Comparison of ENCODE assay signal across 8 cellular contexts in the genomic region with DNA sequence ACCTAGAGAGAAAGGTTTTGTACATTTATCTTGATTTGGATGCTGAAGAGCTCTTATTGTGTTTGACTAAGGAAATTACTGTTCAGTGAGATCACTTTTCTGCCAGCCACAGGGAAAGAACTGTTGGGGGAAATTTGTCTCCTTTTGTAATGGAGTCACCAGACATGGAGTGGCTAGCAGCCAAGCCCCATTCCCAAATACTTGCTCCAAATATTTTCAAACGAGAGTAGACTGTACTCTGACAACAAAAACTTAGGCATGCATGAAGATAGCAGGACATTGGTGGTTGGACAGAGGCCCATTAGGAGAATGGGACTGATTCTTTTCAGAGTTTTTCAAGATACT. TPM values are rescaled to one million over a fixed set of nuclear protein-coding genes. Genes with fewer than 3 reads are reported as not detected.
DNase-seq lines count a peak whose midpoint lies in the region; ATAC-seq and TF ChIP-seq lines count a peak whose summit lies in the region.

No MANE protein-coding gene starts in this region.

- ATAC-seq in omental fat pad (ENCODE audit: low FRiP score) (peak; percentile 21), GM18502 (IDR thresholded peaks at IDR 0.05; ENCODE audit: poor library complexity, unreplicated experiment) (no peak), GM21423 (IDR thresholded peaks at IDR 0.05; ENCODE audit: unreplicated experiment) (no peak)

- DNase-seq in BJ (ENCODE audit: low read depth) (peak; percentile 87), RPMI7951 (ENCODE audit: low read depth) (peak; percentile 59), fibroblast of gingiva (ENCODE audit: low read depth) (peak; percentile 63), omental fat pad (ENCODE audit: low spot score) (no peak), SKM-1 treated with dmso at 0.1 percent for 144 hours (lab: John Stamatoyannopoulos, UW; ENCODE audit: unreplicated experiment) (no peak), NCI-H1694 (lab: John Stamatoyannopoulos, UW) (no peak)

- no peaks in the 10 kb centered on the region for H3K27me3 ChIP-seq in BJ (ENCODE audit: control insufficient read depth, insufficient read depth, low read length)

- POLR2A ChIA-PET in BJ (lab: Charles Lee) = no interaction called here

- CTCF ChIA-PET in BJ (lab: Yijun Ruan, JAX) = interaction anchor here (0.6 to 2.6 kb wide), 8 partner anchors 10 to 269 kb away, joined by 3 to 15 read pairs (median 4); partner anchors contain the start of gene IPO9

- no peak overlapping the region for H3K4me3 ChIP-seq in BJ (ENCODE audit: low read depth, low read length)

- peaks cover 1% of the 10 kb centered on the region; the same call in 1 of the 2 replicates for H3K36me3 ChIP-seq in BJ (ENCODE audit: control insufficient read depth, insufficient read depth, low read length)

- TF ChIP-seq CTCF in BJ (IDR thresholded peaks at IDR 0.05; ENCODE audit: insufficient read depth, low read depth, low read length) (no peak), omental fat pad (IDR thresholded peaks at IDR 0.05) (no peak)

RNA-seq across cellular contexts. Expression of gene IPO9, which starts 21.1 kb away (rescaled TPM):
- 48.2 and 49.5 TPM in 2 replicates for polyA plus RNA-seq in BJ (2011; rRNA removed)
- polyA minus RNA-seq in BJ (2011; rRNA and poly(A)+ RNA removed) = 22.8 and 28.6 TPM in 2 replicates
- 16.7 and 22.9 TPM in 2 replicates for total RNA-seq in RPMI7951 (2014; rRNA removed; shearing (Covaris generic))
- 10 to 100 TPM; 13.4 to 19.7 (median 17.4) TPM for total RNA-seq in omental fat pad

RNA-seq across cellular contexts. Expression of gene SHISA4, which starts 38.7 kb away (rescaled TPM):
- 36.9 and 72.6 TPM in 2 replicates for polyA plus RNA-seq in BJ (2011; rRNA removed)
- 19.9 and 33.6 TPM in 2 replicates for polyA minus RNA-seq in BJ (2011; rRNA and poly(A)+ RNA removed)
- total RNA-seq in RPMI7951 (2014; rRNA removed; shearing (Covaris generic)) = 22.3 and 30.4 TPM in 2 replicates
- 10 to 100 TPM; 11.0 to 23.3 (median 13.0) TPM for total RNA-seq in omental fat pad

Comparison
In these comparisons a context has a peak if more than half of its experiments do, and no peak if none do; other contexts are left out.
1. DNase-seq: peak in BJ (single experiment), RPMI7951 (single experiment) and fibroblast of gingiva (single experiment); none in omental fat pad (single experiment), SKM-1 treated with dmso at 0.1 percent for 144 hours (single experiment) and NCI-H1694 (single experiment).